2 cellular contexts compared by ENCODE assay signal in genomic region chr4:184666670-184667069, GRCh38.
TF ChIP-seq lines count a peak whose summit lies in the region.

No MANE protein-coding gene starts in this region.

TF ChIP-seq in liver, 16 proteins besides CTCF, POLR2A, EP300 and RAD21:
- peak; percentile 88 for TF ChIP-seq YY1 (IDR thresholded peaks at IDR 0.05)
- TF ChIP-seq GABPA (IDR thresholded peaks at IDR 0.05 in 1 of 2, conservative IDR thresholded peaks at IDR 0.05 in 1 of 2), result peak in 1 of 2 donors; percentile 24
- TF ChIP-seq EGR1 (IDR thresholded peaks at IDR 0.05; ENCODE audit: low read depth in 2 of 2), result peak; percentile 53 to 85
- peak; percentile 88 to 91 for TF ChIP-seq RXRA (IDR thresholded peaks at IDR 0.05)
- peak; percentile 97 for TF ChIP-seq HNF4A (conservative IDR thresholded peaks at IDR 0.05)
- TF ChIP-seq, protein P1, sequence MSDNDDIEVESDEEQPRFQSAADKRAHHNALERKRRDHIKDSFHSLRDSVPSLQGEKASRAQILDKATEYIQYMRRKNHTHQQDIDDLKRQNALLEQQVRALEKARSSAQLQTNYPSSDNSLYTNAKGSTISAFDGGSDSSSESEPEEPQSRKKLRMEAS (IDR thresholded peaks at IDR 0.05), result peak; percentile 91
- TF ChIP-seq TAF1 (conservative IDR thresholded peaks at IDR 0.05), result peak; percentile 23
- peak; percentile 96 for TF ChIP-seq SP1 (IDR thresholded peaks at IDR 0.05)
- TF ChIP-seq, protein P2, sequence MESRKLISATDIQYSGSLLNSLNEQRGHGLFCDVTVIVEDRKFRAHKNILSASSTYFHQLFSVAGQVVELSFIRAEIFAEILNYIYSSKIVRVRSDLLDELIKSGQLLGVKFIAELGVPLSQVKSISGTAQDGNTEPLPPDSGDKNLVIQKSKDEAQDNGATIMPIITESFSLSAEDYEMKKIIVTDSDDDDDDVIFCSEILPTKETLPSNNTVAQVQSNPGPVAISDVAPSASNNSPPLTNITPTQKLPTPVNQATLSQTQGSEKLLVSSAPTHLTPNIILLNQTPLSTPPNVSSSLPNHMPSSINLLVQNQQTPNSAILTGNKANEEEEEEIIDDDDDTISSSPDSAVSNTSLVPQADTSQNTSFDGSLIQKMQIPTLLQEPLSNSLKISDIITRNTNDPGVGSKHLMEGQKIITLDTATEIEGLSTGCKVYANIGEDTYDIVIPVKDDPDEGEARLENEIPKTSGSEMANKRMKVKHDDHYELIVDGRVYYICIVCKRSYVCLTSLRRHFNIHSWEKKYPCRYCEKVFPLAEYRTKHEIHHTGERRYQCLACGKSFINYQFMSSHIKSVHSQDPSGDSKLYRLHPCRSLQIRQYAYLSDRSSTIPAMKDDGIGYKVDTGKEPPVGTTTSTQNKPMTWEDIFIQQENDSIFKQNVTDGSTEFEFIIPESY (IDR thresholded peaks at IDR 0.05), result peak; percentile 75
- TF ChIP-seq JUND (IDR thresholded peaks at IDR 0.05), result peak; percentile 66 to 79
- TF ChIP-seq HNF4G (IDR thresholded peaks at IDR 0.05), result peak; percentile 88
- peak; percentile 53 for TF ChIP-seq REST (IDR thresholded peaks at IDR 0.05)
- TF ChIP-seq NR2F2 (IDR thresholded peaks at IDR 0.05), result peak; percentile 63
- TF ChIP-seq, protein P3, sequence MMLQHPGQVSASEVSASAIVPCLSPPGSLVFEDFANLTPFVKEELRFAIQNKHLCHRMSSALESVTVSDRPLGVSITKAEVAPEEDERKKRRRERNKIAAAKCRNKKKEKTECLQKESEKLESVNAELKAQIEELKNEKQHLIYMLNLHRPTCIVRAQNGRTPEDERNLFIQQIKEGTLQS (IDR thresholded peaks at IDR 0.05), result peak; percentile 46
- peak; percentile 88 for TF ChIP-seq FOXA1 (IDR thresholded peaks at IDR 0.05)
- TF ChIP-seq FOXA2 (IDR thresholded peaks at IDR 0.05), result peak; percentile 87

TF ChIP-seq in HepG2, 621 proteins besides CTCF, POLR2A, EP300 and RAD21:
- no peak for TF ChIP-seq FOXM1 (CRISPR knock-in tag; IDR thresholded peaks at IDR 0.05)
- no peak for TF ChIP-seq ZNF333 (CRISPR knock-in tag; IDR thresholded peaks at IDR 0.05; ENCODE audit: borderline replicate concordance)
- TF ChIP-seq TP53 (CRISPR knock-in tag; conservative IDR thresholded peaks at IDR 0.05), result no peak
- TF ChIP-seq, protein P4, sequence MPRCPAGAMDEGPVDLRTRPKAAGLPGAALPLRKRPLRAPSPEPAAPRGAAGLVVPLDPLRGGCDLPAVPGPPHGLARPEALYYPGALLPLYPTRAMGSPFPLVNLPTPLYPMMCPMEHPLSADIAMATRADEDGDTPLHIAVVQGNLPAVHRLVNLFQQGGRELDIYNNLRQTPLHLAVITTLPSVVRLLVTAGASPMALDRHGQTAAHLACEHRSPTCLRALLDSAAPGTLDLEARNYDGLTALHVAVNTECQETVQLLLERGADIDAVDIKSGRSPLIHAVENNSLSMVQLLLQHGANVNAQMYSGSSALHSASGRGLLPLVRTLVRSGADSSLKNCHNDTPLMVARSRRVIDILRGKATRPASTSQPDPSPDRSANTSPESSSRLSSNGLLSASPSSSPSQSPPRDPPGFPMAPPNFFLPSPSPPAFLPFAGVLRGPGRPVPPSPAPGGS (CRISPR knock-in tag; IDR thresholded peaks at IDR 0.05), result no peak
- TF ChIP-seq, protein P5, sequence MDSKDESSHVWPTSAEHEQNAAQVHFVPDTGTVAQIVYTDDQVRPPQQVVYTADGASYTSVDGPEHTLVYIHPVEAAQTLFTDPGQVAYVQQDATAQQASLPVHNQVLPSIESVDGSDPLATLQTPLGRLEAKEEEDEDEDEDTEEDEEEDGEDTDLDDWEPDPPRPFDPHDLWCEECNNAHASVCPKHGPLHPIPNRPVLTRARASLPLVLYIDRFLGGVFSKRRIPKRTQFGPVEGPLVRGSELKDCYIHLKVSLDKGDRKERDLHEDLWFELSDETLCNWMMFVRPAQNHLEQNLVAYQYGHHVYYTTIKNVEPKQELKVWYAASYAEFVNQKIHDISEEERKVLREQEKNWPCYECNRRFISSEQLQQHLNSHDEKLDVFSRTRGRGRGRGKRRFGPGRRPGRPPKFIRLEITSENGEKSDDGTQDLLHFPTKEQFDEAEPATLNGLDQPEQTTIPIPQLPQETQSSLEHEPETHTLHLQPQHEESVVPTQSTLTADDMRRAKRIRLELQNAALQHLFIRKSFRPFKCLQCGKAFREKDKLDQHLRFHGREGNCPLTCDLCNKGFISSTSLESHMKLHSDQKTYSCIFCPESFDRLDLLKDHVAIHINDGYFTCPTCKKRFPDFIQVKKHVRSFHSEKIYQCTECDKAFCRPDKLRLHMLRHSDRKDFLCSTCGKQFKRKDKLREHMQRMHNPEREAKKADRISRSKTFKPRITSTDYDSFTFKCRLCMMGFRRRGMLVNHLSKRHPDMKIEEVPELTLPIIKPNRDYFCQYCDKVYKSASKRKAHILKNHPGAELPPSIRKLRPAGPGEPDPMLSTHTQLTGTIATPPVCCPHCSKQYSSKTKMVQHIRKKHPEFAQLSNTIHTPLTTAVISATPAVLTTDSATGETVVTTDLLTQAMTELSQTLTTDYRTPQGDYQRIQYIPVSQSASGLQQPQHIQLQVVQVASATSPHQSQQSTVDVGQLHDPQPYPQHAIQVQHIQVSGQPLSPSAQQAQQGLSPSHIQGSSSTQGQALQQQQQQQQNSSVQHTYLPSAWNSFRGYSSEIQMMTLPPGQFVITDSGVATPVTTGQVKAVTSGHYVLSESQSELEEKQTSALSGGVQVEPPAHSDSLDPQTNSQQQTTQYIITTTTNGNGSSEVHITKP (CRISPR knock-in tag; IDR thresholded peaks at IDR 0.05; ENCODE audit: low read depth), result no peak
- TF ChIP-seq, protein P6, sequence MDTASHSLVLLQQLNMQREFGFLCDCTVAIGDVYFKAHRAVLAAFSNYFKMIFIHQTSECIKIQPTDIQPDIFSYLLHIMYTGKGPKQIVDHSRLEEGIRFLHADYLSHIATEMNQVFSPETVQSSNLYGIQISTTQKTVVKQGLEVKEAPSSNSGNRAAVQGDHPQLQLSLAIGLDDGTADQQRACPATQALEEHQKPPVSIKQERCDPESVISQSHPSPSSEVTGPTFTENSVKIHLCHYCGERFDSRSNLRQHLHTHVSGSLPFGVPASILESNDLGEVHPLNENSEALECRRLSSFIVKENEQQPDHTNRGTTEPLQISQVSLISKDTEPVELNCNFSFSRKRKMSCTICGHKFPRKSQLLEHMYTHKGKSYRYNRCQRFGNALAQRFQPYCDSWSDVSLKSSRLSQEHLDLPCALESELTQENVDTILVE (CRISPR knock-in tag; IDR thresholded peaks at IDR 0.05), result no peak
- TF ChIP-seq DDIT3 (CRISPR knock-in tag; IDR thresholded peaks at IDR 0.05), result no peak
- TF ChIP-seq ZUFSP (CRISPR knock-in tag; IDR thresholded peaks at IDR 0.05; ENCODE audit: borderline replicate concordance), result no peak
- TF ChIP-seq MZF1 (CRISPR knock-in tag; IDR thresholded peaks at IDR 0.05; ENCODE audit: borderline replicate concordance), result no peak
- TF ChIP-seq ZNF782 (CRISPR knock-in tag; IDR thresholded peaks at IDR 0.05; ENCODE audit: borderline replicate concordance), result no peak
- no peak for TF ChIP-seq HMG20A (CRISPR knock-in tag; IDR thresholded peaks at IDR 0.05; ENCODE audit: borderline replicate concordance)
- TF ChIP-seq ZNF530 (CRISPR knock-in tag; IDR thresholded peaks at IDR 0.05; ENCODE audit: low read depth), result no peak
- no peak for TF ChIP-seq REST (IDR thresholded peaks at IDR 0.05; ENCODE audit: borderline replicate concordance in 1 of 2, low read depth in 1 of 2, low read length in 2 of 2)
- no peak for TF ChIP-seq RBM39 (IDR thresholded peaks at IDR 0.05; ENCODE audit: low read depth, low read length, poor library complexity, severe bottlenecking)
- TF ChIP-seq SNAI1 (CRISPR knock-in tag; IDR thresholded peaks at IDR 0.05; ENCODE audit: borderline replicate concordance), result no peak
- TF ChIP-seq SRF (IDR thresholded peaks at IDR 0.05; ENCODE audit: low read depth, low read length), result no peak
- no peak for TF ChIP-seq ELF1 (CRISPR knock-in tag; IDR thresholded peaks at IDR 0.05)
